1 cellular context compared by ENCODE assay signal in the genomic region with DNA sequence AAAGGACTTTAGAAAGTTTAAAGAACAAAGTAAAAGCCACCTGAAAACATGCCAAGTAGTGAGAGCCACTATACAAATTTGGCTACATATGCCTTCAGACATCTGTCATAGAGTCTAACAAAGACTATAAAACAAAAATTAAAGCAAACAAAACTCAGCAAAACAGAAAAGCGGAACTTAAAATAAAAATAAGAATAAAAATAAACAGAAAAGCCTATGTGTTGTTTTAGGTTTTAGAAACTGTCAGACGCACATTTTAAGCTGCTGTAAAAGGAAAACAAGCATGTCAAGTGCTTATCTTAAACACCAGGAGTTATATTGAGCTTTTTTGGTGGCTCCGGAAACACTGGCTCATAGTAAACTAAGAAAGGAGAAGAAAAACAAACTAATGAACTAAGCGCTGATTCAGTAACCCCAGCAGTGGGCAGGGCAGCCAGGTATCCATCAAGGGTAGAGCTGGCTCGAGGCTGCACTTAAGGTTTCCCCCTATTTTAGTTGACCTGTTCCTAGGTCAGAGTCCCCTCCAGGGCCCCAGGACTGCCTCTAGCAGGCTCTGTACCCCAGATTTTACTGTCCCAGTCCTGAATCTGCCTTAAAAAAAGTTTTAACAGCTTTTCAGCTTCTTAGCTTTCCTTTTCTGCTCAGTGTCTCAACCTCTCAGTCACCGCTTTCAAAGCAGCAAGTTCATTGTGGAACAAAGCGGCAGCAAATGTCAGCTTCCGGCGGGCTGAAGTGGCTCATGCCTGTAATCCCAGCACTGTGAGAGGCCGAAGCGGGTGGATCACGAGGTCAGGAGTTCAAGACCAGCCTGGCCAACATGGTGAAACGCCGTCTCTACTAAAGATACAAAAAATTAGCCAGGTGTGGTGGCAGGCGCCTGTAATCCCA.
TF ChIP-seq lines count a peak whose summit lies in the region.

No MANE protein-coding gene starts in this region.

TF ChIP-seq in HepG2, 621 proteins besides CTCF, POLR2A, EP300 and RAD21 (continued from another document and continues in another):
- TF ChIP-seq, protein P1, sequence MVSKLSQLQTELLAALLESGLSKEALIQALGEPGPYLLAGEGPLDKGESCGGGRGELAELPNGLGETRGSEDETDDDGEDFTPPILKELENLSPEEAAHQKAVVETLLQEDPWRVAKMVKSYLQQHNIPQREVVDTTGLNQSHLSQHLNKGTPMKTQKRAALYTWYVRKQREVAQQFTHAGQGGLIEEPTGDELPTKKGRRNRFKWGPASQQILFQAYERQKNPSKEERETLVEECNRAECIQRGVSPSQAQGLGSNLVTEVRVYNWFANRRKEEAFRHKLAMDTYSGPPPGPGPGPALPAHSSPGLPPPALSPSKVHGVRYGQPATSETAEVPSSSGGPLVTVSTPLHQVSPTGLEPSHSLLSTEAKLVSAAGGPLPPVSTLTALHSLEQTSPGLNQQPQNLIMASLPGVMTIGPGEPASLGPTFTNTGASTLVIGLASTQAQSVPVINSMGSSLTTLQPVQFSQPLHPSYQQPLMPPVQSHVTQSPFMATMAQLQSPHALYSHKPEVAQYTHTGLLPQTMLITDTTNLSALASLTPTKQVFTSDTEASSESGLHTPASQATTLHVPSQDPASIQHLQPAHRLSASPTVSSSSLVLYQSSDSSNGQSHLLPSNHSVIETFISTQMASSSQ (IDR thresholded peaks at IDR 0.05; ENCODE audit: low read depth) = no peak
- TF ChIP-seq, protein P1 (CRISPR knock-in tag; IDR thresholded peaks at IDR 0.05; ENCODE audit: borderline replicate concordance) = no peak
- TF ChIP-seq AGO2 (optimal IDR thresholded peaks at IDR 0.05; ENCODE audit: low read depth, low read length) (no peak), ZNF746 (CRISPR knock-in tag; IDR thresholded peaks at IDR 0.05) (no peak), SP140L (CRISPR knock-in tag; IDR thresholded peaks at IDR 0.05; ENCODE audit: borderline replicate concordance) (no peak), ZFP1 (CRISPR knock-in tag; IDR thresholded peaks at IDR 0.05) (no peak), MXI1 (IDR thresholded peaks at IDR 0.05; ENCODE audit: borderline replicate concordance, low read depth, low read length) (no peak), YY1 (IDR thresholded peaks at IDR 0.05; ENCODE audit: insufficient read depth, insufficient replicate concordance, low read depth, low read length) (no peak), ZBTB20 (CRISPR knock-in tag; IDR thresholded peaks at IDR 0.05; ENCODE audit: borderline replicate concordance, low read depth) (no peak), ZSCAN12 (CRISPR knock-in tag; IDR thresholded peaks at IDR 0.05) (no peak), POLR2G (IDR thresholded peaks at IDR 0.05; ENCODE audit: low read depth, low read length) (no peak), ZNF878 (CRISPR knock-in tag; IDR thresholded peaks at IDR 0.05) (no peak), SIX4 (CRISPR knock-in tag; IDR thresholded peaks at IDR 0.05) (no peak), EEA1 (CRISPR knock-in tag; IDR thresholded peaks at IDR 0.05; ENCODE audit: borderline replicate concordance) (no peak), SAFB2 (CRISPR knock-in tag; IDR thresholded peaks at IDR 0.05; ENCODE audit: borderline replicate concordance, low read depth) (no peak), ZNF274 (CRISPR knock-in tag; IDR thresholded peaks at IDR 0.05) (no peak), HMG20A (CRISPR knock-in tag; IDR thresholded peaks at IDR 0.05; ENCODE audit: borderline replicate concordance) (no peak), ZNF451 (CRISPR knock-in tag; IDR thresholded peaks at IDR 0.05) (no peak), HIVEP1 (CRISPR knock-in tag; IDR thresholded peaks at IDR 0.05) (no peak), TBX2 (CRISPR knock-in tag; IDR thresholded peaks at IDR 0.05; ENCODE audit: borderline replicate concordance) (peak; percentile 38; the same call in 1 of the 2 replicates), ZNF564 (CRISPR knock-in tag; IDR thresholded peaks at IDR 0.05) (no peak; the same call in 1 of the 2 replicates), NR1H2 (CRISPR knock-in tag; IDR thresholded peaks at IDR 0.05; ENCODE audit: borderline replicate concordance, low read depth) (no peak), SOX5 (CRISPR knock-in tag; IDR thresholded peaks at IDR 0.05; ENCODE audit: borderline replicate concordance) (no peak), ZMYM2 (CRISPR knock-in tag; IDR thresholded peaks at IDR 0.05) (peak; percentile 93), NFE2L2 (IDR thresholded peaks at IDR 0.05; ENCODE audit: low read length) (no peak), ZNF644 (CRISPR knock-in tag; IDR thresholded peaks at IDR 0.05; ENCODE audit: low read depth) (no peak), ZBTB42 (CRISPR knock-in tag; IDR thresholded peaks at IDR 0.05) (no peak), DMAP1 (CRISPR knock-in tag; IDR thresholded peaks at IDR 0.05) (no peak), ZNF777 (CRISPR knock-in tag; IDR thresholded peaks at IDR 0.05) (no peak), HDAC6 (IDR thresholded peaks at IDR 0.05; ENCODE audit: low read depth, low read length) (no peak), ZNF264 (CRISPR knock-in tag; IDR thresholded peaks at IDR 0.05) (no peak), ZNF430 (CRISPR knock-in tag; IDR thresholded peaks at IDR 0.05) (no peak), ZNF138 (CRISPR knock-in tag; IDR thresholded peaks at IDR 0.05; ENCODE audit: low read depth) (no peak), ZNF749 (CRISPR knock-in tag; IDR thresholded peaks at IDR 0.05; ENCODE audit: borderline replicate concordance) (no peak), ZNF672 (CRISPR knock-in tag; IDR thresholded peaks at IDR 0.05) (no peak)
- TF ChIP-seq, protein P2, sequence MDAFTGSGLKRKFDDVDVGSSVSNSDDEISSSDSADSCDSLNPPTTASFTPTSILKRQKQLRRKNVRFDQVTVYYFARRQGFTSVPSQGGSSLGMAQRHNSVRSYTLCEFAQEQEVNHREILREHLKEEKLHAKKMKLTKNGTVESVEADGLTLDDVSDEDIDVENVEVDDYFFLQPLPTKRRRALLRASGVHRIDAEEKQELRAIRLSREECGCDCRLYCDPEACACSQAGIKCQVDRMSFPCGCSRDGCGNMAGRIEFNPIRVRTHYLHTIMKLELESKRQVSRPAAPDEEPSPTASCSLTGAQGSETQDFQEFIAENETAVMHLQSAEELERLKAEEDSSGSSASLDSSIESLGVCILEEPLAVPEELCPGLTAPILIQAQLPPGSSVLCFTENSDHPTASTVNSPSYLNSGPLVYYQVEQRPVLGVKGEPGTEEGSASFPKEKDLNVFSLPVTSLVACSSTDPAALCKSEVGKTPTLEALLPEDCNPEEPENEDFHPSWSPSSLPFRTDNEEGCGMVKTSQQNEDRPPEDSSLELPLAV (CRISPR knock-in tag; conservative IDR thresholded peaks at IDR 0.05; ENCODE audit: low read depth) = no peak
- TF ChIP-seq, protein P3, sequence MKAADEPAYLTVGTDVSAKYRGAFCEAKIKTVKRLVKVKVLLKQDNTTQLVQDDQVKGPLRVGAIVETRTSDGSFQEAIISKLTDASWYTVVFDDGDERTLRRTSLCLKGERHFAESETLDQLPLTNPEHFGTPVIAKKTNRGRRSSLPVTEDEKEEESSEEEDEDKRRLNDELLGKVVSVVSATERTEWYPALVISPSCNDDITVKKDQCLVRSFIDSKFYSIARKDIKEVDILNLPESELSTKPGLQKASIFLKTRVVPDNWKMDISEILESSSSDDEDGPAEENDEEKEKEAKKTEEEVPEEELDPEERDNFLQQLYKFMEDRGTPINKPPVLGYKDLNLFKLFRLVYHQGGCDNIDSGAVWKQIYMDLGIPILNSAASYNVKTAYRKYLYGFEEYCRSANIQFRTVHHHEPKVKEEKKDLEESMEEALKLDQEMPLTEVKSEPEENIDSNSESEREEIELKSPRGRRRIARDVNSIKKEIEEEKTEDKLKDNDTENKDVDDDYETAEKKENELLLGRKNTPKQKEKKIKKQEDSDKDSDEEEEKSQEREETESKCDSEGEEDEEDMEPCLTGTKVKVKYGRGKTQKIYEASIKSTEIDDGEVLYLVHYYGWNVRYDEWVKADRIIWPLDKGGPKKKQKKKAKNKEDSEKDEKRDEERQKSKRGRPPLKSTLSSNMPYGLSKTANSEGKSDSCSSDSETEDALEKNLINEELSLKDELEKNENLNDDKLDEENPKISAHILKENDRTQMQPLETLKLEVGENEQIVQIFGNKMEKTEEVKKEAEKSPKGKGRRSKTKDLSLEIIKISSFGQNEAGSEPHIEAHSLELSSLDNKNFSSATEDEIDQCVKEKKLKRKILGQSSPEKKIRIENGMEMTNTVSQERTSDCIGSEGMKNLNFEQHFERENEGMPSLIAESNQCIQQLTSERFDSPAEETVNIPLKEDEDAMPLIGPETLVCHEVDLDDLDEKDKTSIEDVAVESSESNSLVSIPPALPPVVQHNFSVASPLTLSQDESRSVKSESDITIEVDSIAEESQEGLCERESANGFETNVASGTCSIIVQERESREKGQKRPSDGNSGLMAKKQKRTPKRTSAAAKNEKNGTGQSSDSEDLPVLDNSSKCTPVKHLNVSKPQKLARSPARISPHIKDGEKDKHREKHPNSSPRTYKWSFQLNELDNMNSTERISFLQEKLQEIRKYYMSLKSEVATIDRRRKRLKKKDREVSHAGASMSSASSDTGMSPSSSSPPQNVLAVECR (CRISPR knock-in tag; IDR thresholded peaks at IDR 0.05; ENCODE audit: borderline replicate concordance) = no peak; the same call in 1 of the 2 replicates
- TF ChIP-seq, protein P4, sequence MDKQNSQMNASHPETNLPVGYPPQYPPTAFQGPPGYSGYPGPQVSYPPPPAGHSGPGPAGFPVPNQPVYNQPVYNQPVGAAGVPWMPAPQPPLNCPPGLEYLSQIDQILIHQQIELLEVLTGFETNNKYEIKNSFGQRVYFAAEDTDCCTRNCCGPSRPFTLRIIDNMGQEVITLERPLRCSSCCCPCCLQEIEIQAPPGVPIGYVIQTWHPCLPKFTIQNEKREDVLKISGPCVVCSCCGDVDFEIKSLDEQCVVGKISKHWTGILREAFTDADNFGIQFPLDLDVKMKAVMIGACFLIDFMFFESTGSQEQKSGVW (CRISPR knock-in tag; IDR thresholded peaks at IDR 0.05; ENCODE audit: borderline replicate concordance) = no peak
- TF ChIP-seq, protein P5, sequence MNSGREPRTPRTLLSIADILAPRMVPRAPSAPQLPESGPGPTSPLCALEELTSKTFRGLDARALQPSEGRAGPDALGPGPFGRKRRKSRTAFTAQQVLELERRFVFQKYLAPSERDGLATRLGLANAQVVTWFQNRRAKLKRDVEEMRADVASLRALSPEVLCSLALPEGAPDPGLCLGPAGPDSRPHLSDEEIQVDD (CRISPR knock-in tag; IDR thresholded peaks at IDR 0.05; ENCODE audit: borderline replicate concordance) = no peak
- TF ChIP-seq, protein P6, sequence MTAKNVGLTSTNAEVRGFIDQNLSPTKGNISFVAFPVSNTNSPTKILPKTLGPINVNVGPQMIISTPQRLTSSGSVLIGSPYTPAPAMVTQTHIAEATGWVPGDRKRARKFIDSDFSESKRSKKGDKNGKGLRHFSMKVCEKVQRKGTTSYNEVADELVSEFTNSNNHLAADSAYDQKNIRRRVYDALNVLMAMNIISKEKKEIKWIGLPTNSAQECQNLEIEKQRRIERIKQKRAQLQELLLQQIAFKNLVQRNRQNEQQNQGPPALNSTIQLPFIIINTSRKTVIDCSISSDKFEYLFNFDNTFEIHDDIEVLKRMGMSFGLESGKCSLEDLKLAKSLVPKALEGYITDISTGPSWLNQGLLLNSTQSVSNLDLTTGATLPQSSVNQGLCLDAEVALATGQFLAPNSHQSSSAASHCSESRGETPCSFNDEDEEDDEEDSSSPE (CRISPR knock-in tag; IDR thresholded peaks at IDR 0.05) = no peak
- TF ChIP-seq, protein P7, sequence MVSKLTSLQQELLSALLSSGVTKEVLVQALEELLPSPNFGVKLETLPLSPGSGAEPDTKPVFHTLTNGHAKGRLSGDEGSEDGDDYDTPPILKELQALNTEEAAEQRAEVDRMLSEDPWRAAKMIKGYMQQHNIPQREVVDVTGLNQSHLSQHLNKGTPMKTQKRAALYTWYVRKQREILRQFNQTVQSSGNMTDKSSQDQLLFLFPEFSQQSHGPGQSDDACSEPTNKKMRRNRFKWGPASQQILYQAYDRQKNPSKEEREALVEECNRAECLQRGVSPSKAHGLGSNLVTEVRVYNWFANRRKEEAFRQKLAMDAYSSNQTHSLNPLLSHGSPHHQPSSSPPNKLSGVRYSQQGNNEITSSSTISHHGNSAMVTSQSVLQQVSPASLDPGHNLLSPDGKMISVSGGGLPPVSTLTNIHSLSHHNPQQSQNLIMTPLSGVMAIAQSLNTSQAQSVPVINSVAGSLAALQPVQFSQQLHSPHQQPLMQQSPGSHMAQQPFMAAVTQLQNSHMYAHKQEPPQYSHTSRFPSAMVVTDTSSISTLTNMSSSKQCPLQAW (CRISPR knock-in tag; IDR thresholded peaks at IDR 0.05) = no peak
- TF ChIP-seq, protein P8, sequence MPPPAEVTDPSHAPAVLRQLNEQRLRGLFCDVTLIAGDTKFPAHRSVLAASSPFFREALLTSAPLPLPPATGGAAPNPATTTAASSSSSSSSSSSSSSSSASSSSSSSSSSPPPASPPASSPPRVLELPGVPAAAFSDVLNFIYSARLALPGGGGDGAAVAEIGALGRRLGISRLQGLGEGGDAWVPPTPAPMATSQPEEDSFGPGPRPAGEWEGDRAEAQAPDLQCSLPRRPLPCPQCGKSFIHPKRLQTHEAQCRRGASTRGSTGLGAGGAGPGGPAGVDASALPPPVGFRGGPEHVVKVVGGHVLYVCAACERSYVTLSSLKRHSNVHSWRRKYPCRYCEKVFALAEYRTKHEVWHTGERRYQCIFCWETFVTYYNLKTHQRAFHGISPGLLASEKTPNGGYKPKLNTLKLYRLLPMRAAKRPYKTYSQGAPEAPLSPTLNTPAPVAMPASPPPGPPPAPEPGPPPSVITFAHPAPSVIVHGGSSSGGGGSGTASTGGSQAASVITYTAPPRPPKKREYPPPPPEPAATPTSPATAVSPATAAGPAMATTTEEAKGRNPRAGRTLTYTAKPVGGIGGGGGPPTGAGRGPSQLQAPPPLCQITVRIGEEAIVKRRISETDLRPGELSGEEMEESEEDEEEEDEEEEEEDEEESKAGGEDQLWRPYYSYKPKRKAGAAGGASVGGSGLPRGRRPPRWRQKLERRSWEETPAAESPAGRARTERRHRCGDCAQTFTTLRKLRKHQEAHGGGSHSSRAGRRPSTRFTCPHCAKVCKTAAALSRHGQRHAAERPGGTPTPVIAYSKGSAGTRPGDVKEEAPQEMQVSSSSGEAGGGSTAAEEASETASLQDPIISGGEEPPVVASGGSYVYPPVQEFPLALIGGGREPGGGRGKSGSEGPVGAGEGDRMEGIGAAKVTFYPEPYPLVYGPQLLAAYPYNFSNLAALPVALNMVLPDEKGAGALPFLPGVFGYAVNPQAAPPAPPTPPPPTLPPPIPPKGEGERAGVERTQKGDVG (CRISPR knock-in tag; IDR thresholded peaks at IDR 0.05; ENCODE audit: borderline replicate concordance) = no peak
